8 cellular contexts compared by ENCODE assay signal in the genomic region with DNA sequence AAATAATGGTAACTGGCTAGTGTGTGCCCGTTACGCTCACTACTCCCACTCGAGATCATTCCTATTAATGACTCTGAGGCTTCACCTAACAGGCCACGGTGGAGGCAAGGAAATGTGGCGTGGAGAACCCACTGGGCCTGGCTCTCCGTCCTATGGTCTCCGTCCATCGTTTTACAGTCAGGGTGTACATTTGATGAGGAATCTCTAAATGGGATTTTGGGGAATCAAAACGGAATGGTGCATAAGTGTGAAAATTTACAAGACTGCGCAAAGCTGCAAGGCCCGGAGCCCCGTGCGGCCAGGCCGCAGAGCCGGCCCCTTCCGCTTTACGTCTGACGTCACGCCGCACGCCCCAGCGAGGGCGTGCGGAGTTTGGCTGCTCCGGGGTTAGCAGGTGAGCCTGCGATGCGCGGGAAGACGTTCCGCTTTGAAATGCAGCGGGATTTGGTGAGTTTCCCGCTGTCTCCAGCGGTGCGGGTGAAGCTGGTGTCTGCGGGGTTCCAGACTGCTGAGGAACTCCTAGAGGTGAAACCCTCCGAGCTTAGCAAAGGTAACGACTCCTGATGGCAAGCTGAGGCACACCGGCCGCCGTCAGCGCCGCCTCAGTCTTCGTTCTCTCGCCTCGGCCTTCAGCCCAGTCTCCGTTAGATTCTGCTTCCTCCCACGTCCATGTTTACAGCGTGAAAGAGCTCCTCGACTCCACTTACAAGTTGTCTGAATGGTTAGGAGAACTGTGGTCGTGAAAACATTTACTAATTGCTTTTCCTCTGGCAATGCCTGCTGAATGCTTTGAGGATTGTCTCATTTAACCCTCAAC. TPM values are rescaled to one million over a fixed set of nuclear protein-coding genes. Genes with fewer than 3 reads are reported as not detected.
DNase-seq lines count a peak whose midpoint lies in the region; ATAC-seq and TF ChIP-seq lines count a peak whose summit lies in the region.

TSS of gene RAD51C (plus strand) at position 364 of the 817 bp plus-strand sequence. CDS start at position 406, 42 bp downstream.

- H3K36me3 Mint-ChIP-seq in IgD-negative memory B cell = peaks cover 6% of the 10 kb centered on the region
- peaks cover 45% of the 10 kb centered on the region for H3K36me3 Mint-ChIP-seq in activated T-cell treated with anti-CD3 and anti-CD28 coated beads, Interleukin-2, amount 50 U/mL, for 24 hours (ENCODE audit: low read depth)

- no peak for TF ChIP-seq CTCF in PC-9 (conservative IDR thresholded peaks at IDR 0.05)

- peak; percentile 95 for ATAC-seq in GM21528 (IDR thresholded peaks at IDR 0.05; ENCODE audit: low FRiP score, unreplicated experiment)

- peak; percentile 65 for DNase-seq in DMS153 (lab: John Stamatoyannopoulos, UW)
- peak; percentile 77 to 81 for DNase-seq in PC-9
- peak; percentile 94 for DNase-seq in activated T-cell treated with anti-CD3 and anti-CD28 coated beads, Interleukin-2, amount 50 U/mL, for 24 hours
- peak; percentile 92 for DNase-seq in stimulated activated CD8-positive, alpha-beta memory T cell treated with anti-CD3 and anti-CD28 coated beads, Interleukin-4, amount 100 ng/mL, for 48 hours

- peak within 1 kb of the TSS; percentile 62 for H3K27ac ChIP-seq in PC-9
- peak within 1 kb of the TSS; percentile 76 to 89 for H3K27ac ChIP-seq in esophagus (ENCODE audit: low read depth in 2 of 2, low read length in 1 of 2)

- peak within 1 kb of the TSS; percentile 92 to 97 (median 93) for H3K4me3 Mint-ChIP-seq in IgD-negative memory B cell
- H3K4me3 Mint-ChIP-seq in activated T-cell treated with anti-CD3 and anti-CD28 coated beads, Interleukin-2, amount 50 U/mL, for 24 hours = peak within 1 kb of the TSS; percentile 96

- peaks cover 24% of the 10 kb centered on the region for H3K4me1 ChIP-seq in PC-9 (replicated peaks; ENCODE audit: insufficient read depth)
- H3K4me1 ChIP-seq in esophagus (ENCODE audit: control insufficient read depth in 2 of 2, insufficient read depth in 2 of 2, low read length in 1 of 2) = peaks cover 0 to 3% of the 10 kb centered on the region in 2 donors
- peaks cover 4% of the 10 kb centered on the region for H3K4me1 ChIP-seq in mucosa of stomach (ENCODE audit: control insufficient read depth, insufficient read depth, low read length)

- no peaks in the 10 kb centered on the region; the same call in 1 of the 2 replicates for H3F3A ChIP-seq in PC-9 (ENCODE audit: insufficient read depth, low read depth)

- intact Hi-C loops in PC-9 (cut with micrococcal nuclease; ENCODE audit: unreplicated experiment) = loop anchor here (2.0 to 5.0 kb wide), 2 partner anchors 34 to 60 kb away; no protein-coding TSS in a partner anchor

- H3K4me3 ChIP-seq in PC-9 (peak within 1 kb of the TSS; percentile 59), esophagus (ENCODE audit: low read depth in 1 of 2, low read length in 2 of 2) (peak within 1 kb of the TSS; percentile 69 to 79), mucosa of stomach (ENCODE audit: low read length) (peak within 1 kb of the TSS; percentile 56)

- H3K79me2 ChIP-seq in PC-9 (ENCODE audit: low read depth) = peaks cover 35% of the 10 kb centered on the region

- 13% methylated on average over 50 of the region's 50 CpGs for WGBS in esophagus, 2 donors

- H3K36me3 ChIP-seq in PC-9 (ENCODE audit: low read depth) (no peaks in the 10 kb centered on the region), esophagus (ENCODE audit: control insufficient read depth in 2 of 2, insufficient read depth in 2 of 2, low read length in 1 of 2) (no peaks in the 10 kb centered on the region), mucosa of stomach (ENCODE audit: control insufficient read depth, insufficient read depth, low read length) (no peaks in the 10 kb centered on the region)

- H3K4me1 Mint-ChIP-seq in IgD-negative memory B cell = peaks cover 11 to 20% (median 16%) of the 10 kb centered on the region in 3 donors
- H3K4me1 Mint-ChIP-seq in activated T-cell treated with anti-CD3 and anti-CD28 coated beads, Interleukin-2, amount 50 U/mL, for 24 hours (ENCODE audit: low read depth) = peaks cover 31% of the 10 kb centered on the region

- H3K9ac ChIP-seq in mucosa of stomach (ENCODE audit: low read length) = peak within 1 kb of the TSS; percentile 58

- POLR2A ChIA-PET in PC-9 (lab: Charles Lee; ENCODE audit: unreplicated experiment) = interaction anchor here (0.6 to 0.8 kb wide), 3 partner anchors 23 to 740 kb away, joined by 3 to 4 read pairs (median 3); no protein-coding TSS in a partner anchor

- CTCF ChIA-PET in PC-9 (lab: Charles Lee) = interaction anchor here (0.6 to 0.8 kb wide), 2 partner anchors 34 to 77 kb away, joined by 3 to 4 read pairs; no protein-coding TSS in a partner anchor

- BruUV-seq in PC-9 (replicated peaks; lab: Mats Ljungman, UMichigan) = TSS peak; percentile 74

- H3K27me3 ChIP-seq in PC-9 (ENCODE audit: insufficient read depth, low read depth) (no peaks in the 10 kb centered on the region), esophagus (ENCODE audit: control insufficient read depth in 1 of 2, insufficient read depth in 2 of 2, low read length in 2 of 2) (no peaks in the 10 kb centered on the region), mucosa of stomach (ENCODE audit: control insufficient read depth, insufficient read depth, low read length) (no peaks in the 10 kb centered on the region)

- no peaks in the 10 kb centered on the region for H4K20me1 ChIP-seq in PC-9 (ENCODE audit: insufficient read depth)

- H3K9me3 ChIP-seq in PC-9 (ENCODE audit: insufficient read depth, low read depth) = no peaks in the 10 kb centered on the region; the same call in 1 of the 2 replicates
- no peaks in the 10 kb centered on the region for H3K9me3 ChIP-seq in esophagus (ENCODE audit: control insufficient read depth in 2 of 2, insufficient read depth in 1 of 2, low read depth in 1 of 2, low read length in 1 of 2)
- no peaks in the 10 kb centered on the region for H3K9me3 ChIP-seq in mucosa of stomach (ENCODE audit: control insufficient read depth, low read length)

- H3K9me2 ChIP-seq in PC-9 (ENCODE audit: insufficient read depth) = no peaks in the 10 kb centered on the region

- H3K27me3 Mint-ChIP-seq in IgD-negative memory B cell = peaks cover 2% of the 10 kb centered on the region
- no peaks in the 10 kb centered on the region for H3K27me3 Mint-ChIP-seq in activated T-cell treated with anti-CD3 and anti-CD28 coated beads, Interleukin-2, amount 50 U/mL, for 24 hours

- H2AFZ ChIP-seq in PC-9 = peak within 1 kb of the TSS; percentile 100

- peaks cover 0 to 1% (median 0%) of the 10 kb centered on the region in 3 donors for H3K9me3 Mint-ChIP-seq in IgD-negative memory B cell
- H3K9me3 Mint-ChIP-seq in activated T-cell treated with anti-CD3 and anti-CD28 coated beads, Interleukin-2, amount 50 U/mL, for 24 hours = no peaks in the 10 kb centered on the region

- peak within 1 kb of the TSS; percentile 76 to 96 (median 94) for H3K27ac Mint-ChIP-seq in IgD-negative memory B cell
- H3K27ac Mint-ChIP-seq in activated T-cell treated with anti-CD3 and anti-CD28 coated beads, Interleukin-2, amount 50 U/mL, for 24 hours = peak within 1 kb of the TSS; percentile 97

- H3K4me2 ChIP-seq in PC-9 = peak within 1 kb of the TSS; percentile 85

RNA-seq across cellular contexts. Expression of gene RAD51C, which starts in this region (rescaled TPM):
- polyA plus RNA-seq in IgD-negative memory B cell (36.1 TPM), esophagus (10 to 100 TPM; 13.5 to 14.8 TPM)
- 45.7 and 63.4 TPM in 2 replicates for total RNA-seq in PC-9 (2021)

Comparison
In these comparisons a context has a peak if more than half of its experiments do, and no peak if none do; other contexts are left out.
1. Peak in every context shown above with its lines: DNase-seq, ATAC-seq, H3K4me3 ChIP-seq and H3K27ac ChIP-seq.